ENCODE assay signal across 7 cellular contexts in the genomic region with DNA sequence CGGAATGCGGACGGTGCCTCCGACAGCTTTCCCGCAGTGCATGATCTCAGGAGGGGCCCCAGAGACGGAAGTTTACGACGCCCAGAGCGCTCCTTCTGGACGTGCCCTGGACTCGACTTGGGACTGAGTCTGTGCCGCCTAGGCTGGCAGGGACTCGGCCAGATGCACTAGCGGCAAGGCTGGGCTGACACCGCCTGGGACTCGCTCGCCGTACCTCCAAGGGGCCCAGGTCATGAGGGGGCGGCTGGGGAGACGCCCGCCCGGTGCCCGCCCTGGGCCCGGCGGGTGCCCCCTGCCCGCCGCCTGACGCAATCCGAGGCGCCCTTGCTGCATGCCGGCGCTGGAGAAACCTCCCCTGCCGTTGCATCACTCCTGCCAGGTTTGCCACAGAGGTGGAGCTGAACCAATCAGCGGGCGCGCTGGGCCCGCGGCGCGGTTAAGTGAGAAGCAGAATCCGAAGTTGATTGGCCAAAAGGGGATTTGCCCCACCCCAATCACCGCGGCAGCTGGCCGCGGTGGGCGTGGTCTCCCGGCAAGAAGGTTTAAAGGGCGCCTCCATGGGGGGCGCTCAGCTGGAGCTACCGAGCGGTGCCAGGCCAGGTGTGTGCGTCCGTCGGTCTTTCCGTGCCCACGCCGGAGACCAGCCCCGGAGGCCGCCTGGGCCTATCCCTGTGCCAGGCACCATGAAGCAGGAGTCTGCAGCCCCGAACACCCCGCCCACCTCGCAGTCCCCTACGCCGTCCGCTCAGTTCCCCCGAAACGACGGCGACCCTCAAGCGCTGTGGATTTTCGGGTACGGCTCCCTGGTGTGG. TPM values are rescaled to one million over a fixed set of nuclear protein-coding genes. Genes with fewer than 3 reads are reported as not detected.
A peak's percentile ranks its signal among the peaks of the same experiment; 100 is the strongest.
DNase-seq lines count a peak whose midpoint lies in the region; ATAC-seq and TF ChIP-seq lines count a peak whose summit lies in the region.

A gene with protein sequence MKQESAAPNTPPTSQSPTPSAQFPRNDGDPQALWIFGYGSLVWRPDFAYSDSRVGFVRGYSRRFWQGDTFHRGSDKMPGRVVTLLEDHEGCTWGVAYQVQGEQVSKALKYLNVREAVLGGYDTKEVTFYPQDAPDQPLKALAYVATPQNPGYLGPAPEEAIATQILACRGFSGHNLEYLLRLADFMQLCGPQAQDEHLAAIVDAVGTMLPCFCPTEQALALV (plus strand): TSS at position 571 of the 812 bp plus-strand sequence. CDS start 113 bp downstream, at position 684.

- intact Hi-C loops in ascending aorta (cut with DNase I), result loop anchor here (1.0 to 2.0 kb wide), 3 partner anchors 11 to 46 kb away; no protein-coding TSS in a partner anchor

- peaks cover 4% of the 10 kb centered on the region for H3K36me3 Mint-ChIP-seq in T-helper 2 cell treated with Interferon-gamma antibody and Interleukin-4, amounts not matched to agents 5 μg/mL and 100 μg/mL, for 36 hours (ENCODE audit: low read depth)

- peak within 1 kb of the TSS; percentile 84 for H3K4me2 ChIP-seq in hepatocyte

- H2AFZ ChIP-seq in hepatocyte, result peak within 1 kb of the TSS; percentile 38

- H3K4me3 ChIP-seq in ascending aorta, result peak within 1 kb of the TSS; percentile 64 to 96
- peak within 1 kb of the TSS; percentile 74 for H3K4me3 ChIP-seq in hepatocyte

- TF ChIP-seq CTCF in ascending aorta (IDR thresholded peaks at IDR 0.05) (peak; percentile 0 to 18 (median 11)), hepatocyte (IDR thresholded peaks at IDR 0.05; ENCODE audit: poor library complexity) (no peak)

- no peaks in the 10 kb centered on the region for H3K27me3 Mint-ChIP-seq in T-helper 2 cell treated with Interferon-gamma antibody and Interleukin-4, amounts not matched to agents 5 μg/mL and 100 μg/mL, for 36 hours (ENCODE audit: low read depth)

- H3K27me3 ChIP-seq in ascending aorta, result no peaks in the 10 kb centered on the region
- H3K27me3 ChIP-seq in hepatocyte, result no peaks in the 10 kb centered on the region

- peaks cover 33% of the 10 kb centered on the region for H3K4me1 Mint-ChIP-seq in T-helper 2 cell treated with Interferon-gamma antibody and Interleukin-4, amounts not matched to agents 5 μg/mL and 100 μg/mL, for 36 hours (ENCODE audit: low read depth)

- ATAC-seq in GM18499 (IDR thresholded peaks at IDR 0.05; ENCODE audit: insufficient read depth, unreplicated experiment), result peak; percentile 77
- peak; percentile 96 for ATAC-seq in HG02885 (IDR thresholded peaks at IDR 0.05; ENCODE audit: poor library complexity, unreplicated experiment)

- H3K9me3 Mint-ChIP-seq in T-helper 2 cell treated with Interferon-gamma antibody and Interleukin-4, amounts not matched to agents 5 μg/mL and 100 μg/mL, for 36 hours, result no peaks in the 10 kb centered on the region

- H3K27ac ChIP-seq in ascending aorta (peak within 1 kb of the TSS; percentile 80 to 88), hepatocyte (peak within 1 kb of the TSS; percentile 77)

- 4% methylated on average over 55 of the region's 72 CpGs for WGBS in hepatocyte (ENCODE audit: low lambda C conversion rate, missing lambda C conversion rate)

- peaks cover 24% of the 10 kb centered on the region for H4K20me1 ChIP-seq in hepatocyte (ENCODE audit: insufficient read depth, poor library complexity, severe bottlenecking)

- H3K4me3 Mint-ChIP-seq in T-helper 2 cell treated with Interferon-gamma antibody and Interleukin-4, amounts not matched to agents 5 μg/mL and 100 μg/mL, for 36 hours, result peak within 1 kb of the TSS; percentile 88

- H3K36me3 ChIP-seq in ascending aorta (no peaks in the 10 kb centered on the region), hepatocyte (replicated peaks; ENCODE audit: insufficient read depth, low read depth) (no peaks in the 10 kb centered on the region)

- no peaks in the 10 kb centered on the region for H3K9me3 ChIP-seq in ascending aorta
- H3K9me3 ChIP-seq in hepatocyte (ENCODE audit: low read depth), result no peaks in the 10 kb centered on the region

- peaks cover 17% of the 10 kb centered on the region for H3K79me2 ChIP-seq in hepatocyte

- peak; percentile 84 for DNase-seq in NCI-H1694 treated with DMSO at 0.1 percent for 48 hours (lab: John Stamatoyannopoulos, UW)
- DNase-seq in T-helper 2 cell treated with Interferon-gamma antibody and Interleukin-4, amounts not matched to agents 5 μg/mL and 100 μg/mL, for 36 hours (ENCODE audit: low spot score), result peak; percentile 97
- DNase-seq in ascending aorta (ENCODE audit: low spot score in 2 of 2), result peak; percentile 90 to 98
- DNase-seq in hepatocyte (ENCODE audit: low spot score), result peak; percentile 96
- DNase-seq in retina, result peak; percentile 97

- H3K27ac Mint-ChIP-seq in T-helper 2 cell treated with Interferon-gamma antibody and Interleukin-4, amounts not matched to agents 5 μg/mL and 100 μg/mL, for 36 hours, result peak within 1 kb of the TSS; percentile 85

- H3K4me1 ChIP-seq in ascending aorta (peaks cover 7 to 35% of the 10 kb centered on the region in 2 donors), hepatocyte (ENCODE audit: insufficient read depth) (peaks cover 10% of the 10 kb centered on the region)

- no peaks in the 10 kb centered on the region for H3K9me2 ChIP-seq in hepatocyte (replicated peaks; ENCODE audit: insufficient read depth)

RNA-seq across cellular contexts. Expression of the gene that starts here (rescaled TPM):
- total RNA-seq in ascending aorta (28.5 TPM), hepatocyte (22.1 and 26.8 TPM in 2 replicates)
- polyA plus RNA-seq in hepatocyte, result 15.6 and 16.2 TPM in 2 replicates

Comparison
In these comparisons a context has a peak if more than half of its experiments do, and no peak if none do; other contexts are left out.
1. Peak in every context shown above with its lines: DNase-seq, ATAC-seq, H3K4me3 ChIP-seq and H3K27ac ChIP-seq.